In genomic region chr9:105376893-105377292, GRCh38 we compare ENCODE assay signal across 21 cellular contexts.
"Had no signal": no experiment of that assay in that cellular context is flagged by ENCODE, and none has a peak within 500 bp of the region (broad histone marks: within the 10 kb centered on the region; RNA-seq: fewer than 3 reads in every experiment).

No MANE protein-coding gene starts in this region.

- DNase-seq: effector memory CD4-positive, alpha-beta T cell; erythroblast; gastrocnemius medialis; head of caudate nucleus; natural killer cell; occipital lobe; ovary; sigmoid colon; stimulated activated CD4-positive, alpha-beta T cell treated with anti-CD3 and anti-CD28 coated beads, Interleukin-2, amount 100 ng/mL, for 24 hours; stimulated activated CD4-positive, alpha-beta T cell treated with anti-CD3 and anti-CD28 coated beads, Interleukin-4, amount 100 ng/mL, for 24 hours; stimulated activated naive CD8-positive, alpha-beta T cell treated with anti-CD3 and anti-CD28 coated beads, Interleukin-15, Interleukin-2, amounts not matched to agents 100 U/mL and 50 U/mL, for 24 hours; upper lobe of left lung had no signal

- H3K9me3 ChIP-seq: gastrocnemius medialis, ovary, right atrium auricular region, sigmoid colon, thoracic aorta, tibial nerve, upper lobe of left lung had no signal

- H3K4me1 ChIP-seq: gastrocnemius medialis, right atrium auricular region, sigmoid colon, tibial nerve, upper lobe of left lung had no signal

- H3K27me3 ChIP-seq: gastrocnemius medialis, ovary, right atrium auricular region, sigmoid colon, tibial nerve, upper lobe of left lung had no signal

- H3K27ac ChIP-seq: gastrocnemius medialis, ovary, right atrium auricular region, sigmoid colon, thoracic aorta, tibial nerve, upper lobe of left lung had no signal

- H3K36me3 ChIP-seq: ovary had no signal

- ATAC-seq: gastrocnemius medialis; natural killer cell; stimulated activated memory B cell treated with anti-CD40 and anti-IgM and Interleukin-4, amounts not matched to agents 10 μg/mL and 1 μg/mL and 100 μg/mL, for 72 hours; stimulated activated naive CD8-positive, alpha-beta T cell treated with anti-CD3 and anti-CD28 coated beads, Interleukin-15, Interleukin-2, amounts not matched to agents 100 U/mL and 50 U/mL, for 24 hours had no signal

- H3K4me3 ChIP-seq: gastrocnemius medialis, lung, ovary, right atrium auricular region, sigmoid colon, thoracic aorta, tibial nerve, upper lobe of left lung had no signal

- FAIRE-seq: colon, endothelial cell of umbilical vein, keratinocyte, urothelium cell line had no signal
